ENCODE assay signal across 1 cellular context in genomic region chrX:135984220-135984619, GRCh38.
TF ChIP-seq lines count a peak whose summit lies in the region.

No MANE protein-coding gene starts in this region.

TF ChIP-seq in HepG2, 621 proteins besides CTCF, POLR2A, EP300 and RAD21:
- TF ChIP-seq KDM1A (CRISPR knock-in tag; IDR thresholded peaks at IDR 0.05) = no peak
- TF ChIP-seq ATF2 (CRISPR knock-in tag; IDR thresholded peaks at IDR 0.05) = no peak
- TF ChIP-seq, protein P1, sequence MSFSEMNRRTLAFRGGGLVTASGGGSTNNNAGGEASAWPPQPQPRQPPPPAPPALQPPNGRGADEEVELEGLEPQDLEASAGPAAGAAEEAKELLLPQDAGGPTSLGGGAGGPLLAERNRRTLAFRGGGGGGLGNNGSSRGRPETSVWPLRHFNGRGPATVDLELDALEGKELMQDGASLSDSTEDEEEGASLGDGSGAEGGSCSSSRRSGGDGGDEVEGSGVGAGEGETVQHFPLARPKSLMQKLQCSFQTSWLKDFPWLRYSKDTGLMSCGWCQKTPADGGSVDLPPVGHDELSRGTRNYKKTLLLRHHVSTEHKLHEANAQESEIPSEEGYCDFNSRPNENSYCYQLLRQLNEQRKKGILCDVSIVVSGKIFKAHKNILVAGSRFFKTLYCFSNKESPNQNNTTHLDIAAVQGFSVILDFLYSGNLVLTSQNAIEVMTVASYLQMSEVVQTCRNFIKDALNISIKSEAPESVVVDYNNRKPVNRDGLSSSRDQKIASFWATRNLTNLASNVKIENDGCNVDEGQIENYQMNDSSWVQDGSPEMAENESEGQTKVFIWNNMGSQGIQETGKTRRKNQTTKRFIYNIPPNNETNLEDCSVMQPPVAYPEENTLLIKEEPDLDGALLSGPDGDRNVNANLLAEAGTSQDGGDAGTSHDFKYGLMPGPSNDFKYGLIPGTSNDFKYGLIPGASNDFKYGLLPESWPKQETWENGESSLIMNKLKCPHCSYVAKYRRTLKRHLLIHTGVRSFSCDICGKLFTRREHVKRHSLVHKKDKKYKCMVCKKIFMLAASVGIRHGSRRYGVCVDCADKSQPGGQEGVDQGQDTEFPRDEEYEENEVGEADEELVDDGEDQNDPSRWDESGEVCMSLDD (CRISPR knock-in tag; IDR thresholded peaks at IDR 0.05; ENCODE audit: borderline replicate concordance) = no peak
- TF ChIP-seq ZNF552 (CRISPR knock-in tag; IDR thresholded peaks at IDR 0.05; ENCODE audit: borderline replicate concordance) = no peak
- TF ChIP-seq HNRNPUL1 (IDR thresholded peaks at IDR 0.05; ENCODE audit: low read depth, low read length) = no peak
- TF ChIP-seq CAMTA2 (CRISPR knock-in tag; IDR thresholded peaks at IDR 0.05; ENCODE audit: borderline replicate concordance) = no peak
- TF ChIP-seq TSC22D2 (CRISPR knock-in tag; IDR thresholded peaks at IDR 0.05; ENCODE audit: borderline replicate concordance) = no peak
- no peak for TF ChIP-seq IKZF1 (IDR thresholded peaks at IDR 0.05)
- TF ChIP-seq TBL1XR1 (IDR thresholded peaks at IDR 0.05; ENCODE audit: borderline replicate concordance, low read length, partially characterized antibody) = no peak
- TF ChIP-seq ZNF598 (CRISPR knock-in tag; IDR thresholded peaks at IDR 0.05; ENCODE audit: borderline replicate concordance) = no peak
- no peak for TF ChIP-seq ZMYM3 (CRISPR knock-in tag; IDR thresholded peaks at IDR 0.05)
- TF ChIP-seq NFE2L1 (CRISPR knock-in tag; IDR thresholded peaks at IDR 0.05; ENCODE audit: borderline replicate concordance) = no peak
- no peak for TF ChIP-seq CENPX (CRISPR knock-in tag; IDR thresholded peaks at IDR 0.05)
- TF ChIP-seq, protein P2, sequence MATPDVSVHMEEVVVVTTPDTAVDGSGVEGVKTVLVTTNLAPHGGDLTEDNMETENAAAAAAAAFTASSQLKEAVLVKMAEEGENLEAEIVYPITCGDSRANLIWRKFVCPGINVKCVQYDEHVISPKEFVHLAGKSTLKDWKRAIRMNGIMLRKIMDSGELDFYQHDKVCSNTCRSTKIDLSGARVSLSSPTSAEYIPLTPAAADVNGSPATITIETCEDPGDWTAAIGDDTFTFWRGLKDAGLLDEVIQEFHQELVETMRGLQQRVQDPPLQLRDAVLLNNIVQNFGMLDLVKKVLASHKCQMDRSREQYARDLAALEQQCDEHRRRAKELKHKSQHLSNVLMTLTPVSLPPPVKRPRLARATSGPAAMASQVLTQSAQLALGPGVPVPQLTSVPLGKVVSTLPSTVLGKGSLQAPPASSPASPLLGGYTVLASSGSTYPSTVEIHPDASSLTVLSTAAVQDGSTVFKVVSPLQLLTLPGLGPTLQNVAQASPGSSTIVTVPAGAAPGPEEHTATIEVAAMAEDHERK (CRISPR knock-in tag; IDR thresholded peaks at IDR 0.05; ENCODE audit: low read depth) = no peak
- no peak for TF ChIP-seq ZNF569 (CRISPR knock-in tag; IDR thresholded peaks at IDR 0.05; ENCODE audit: borderline replicate concordance)
- TF ChIP-seq ZNF556 (CRISPR knock-in tag; IDR thresholded peaks at IDR 0.05; ENCODE audit: borderline replicate concordance) = no peak
- no peak for TF ChIP-seq SMARCC2 (IDR thresholded peaks at IDR 0.05)
- no peak for TF ChIP-seq ZNF772 (CRISPR knock-in tag; IDR thresholded peaks at IDR 0.05)
- TF ChIP-seq MIXL1 (CRISPR knock-in tag; IDR thresholded peaks at IDR 0.05) = no peak
